ENCODE assay signal across 10 cellular contexts in the genomic region with DNA sequence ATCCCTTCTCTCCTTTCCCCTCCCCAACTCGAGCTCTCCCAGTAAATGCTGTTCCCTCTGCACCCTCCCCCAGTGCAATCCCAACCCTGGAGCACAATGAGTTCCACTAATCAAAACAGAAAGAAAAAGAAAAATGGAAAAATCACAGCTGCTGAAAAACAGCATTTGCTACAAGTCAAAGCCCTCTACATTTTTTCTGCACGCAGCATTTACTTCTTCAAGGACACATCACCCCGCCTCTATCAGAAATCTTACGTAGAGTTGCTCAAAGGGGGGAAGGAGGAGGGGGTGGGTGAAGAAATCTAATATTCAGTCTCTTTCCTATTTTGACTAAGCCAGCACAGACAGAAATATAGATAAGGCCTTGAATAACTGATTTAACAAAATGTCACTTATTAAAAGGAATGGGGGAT. TPM values are rescaled to one million over a fixed set of nuclear protein-coding genes. Genes with fewer than 3 reads are reported as not detected.
DNase-seq lines count a peak whose midpoint lies in the region; ATAC-seq and TF ChIP-seq lines count a peak whose summit lies in the region.
"Had no signal": no experiment of that assay in that cellular context is flagged by ENCODE, and none has a peak within 500 bp of the region (broad histone marks: within the 10 kb centered on the region; RNA-seq: fewer than 3 reads in every experiment).

No MANE protein-coding gene starts in this region.

- no peak overlapping the region for H3K23ac ChIP-seq in mesenchymal stem cell (ENCODE audit: low read length in 2 of 2)

- peak overlapping the region in 1 of 2 experiments; percentile 66 for H3K4me3 ChIP-seq in mesenchymal stem cell (ENCODE audit: insufficient read depth in 1 of 2, low read depth in 1 of 2, low read length in 2 of 2)
- H3K4me3 ChIP-seq in tibial artery = no peak overlapping the region
- H3K4me3 ChIP-seq in SJCRH30 = no peak overlapping the region
- H3K4me3 ChIP-seq in MG63 = no peak overlapping the region

- no peak overlapping the region for H3K14ac ChIP-seq in mesenchymal stem cell (ENCODE audit: low read length in 2 of 2)

- H3K4me2 ChIP-seq in mesenchymal stem cell (ENCODE audit: low read length, poor library complexity, severe bottlenecking) = peak overlapping the region; percentile 20

- no peak for DNase-seq in activated CD8-positive, alpha-beta T cell treated with anti-CD3 and anti-CD28 coated beads for 36 hours
- no peak for DNase-seq in activated CD8-positive, alpha-beta T cell treated with anti-CD3 and anti-CD28 coated beads, Interleukin-2, amount 10 ng/mL, durations not matched to agents 7 days and 5 days
- DNase-seq in dedifferentiated amniotic fluid mesenchymal stem cell (ENCODE audit: extremely low spot score) (peak; percentile 51), mesenchymal stem cell (peak; percentile 72), tibial artery (no peak), medulla oblongata (ENCODE audit: extremely low spot score) (no peak), SJCRH30 (no peak), MG63 (no peak)
- DNase-seq: amniotic stem cell; stimulated activated CD8-positive, alpha-beta memory T cell treated with anti-CD3 and anti-CD28 coated beads, Interleukin-4, amount 100 ng/mL, for 48 hours had no signal

- WGBS in mesenchymal stem cell = 27% methylated on average over 1 of the region's 4 CpGs

- peak overlapping the region; percentile 79 for H3K9ac ChIP-seq in mesenchymal stem cell (ENCODE audit: low read length)

- no peak overlapping the region for H2BK12ac ChIP-seq in mesenchymal stem cell (ENCODE audit: low read length in 2 of 2)

- peaks cover 49% of the 10 kb centered on the region for H3K4me1 Mint-ChIP-seq in activated CD8-positive, alpha-beta T cell treated with anti-CD3 and anti-CD28 coated beads for 36 hours (ENCODE audit: low read depth)
- peaks cover 17% of the 10 kb centered on the region for H3K4me1 Mint-ChIP-seq in activated CD8-positive, alpha-beta T cell treated with anti-CD3 and anti-CD28 coated beads, Interleukin-2, amount 10 ng/mL, durations not matched to agents 7 days and 5 days (ENCODE audit: low read depth)

- H3K4ac ChIP-seq in mesenchymal stem cell (ENCODE audit: low read depth in 1 of 2, low read length in 2 of 2) = no peak overlapping the region

- peak overlapping the region; percentile 80 for H2BK15ac ChIP-seq in mesenchymal stem cell (ENCODE audit: low read depth, poor library complexity, severe bottlenecking)

- H2AK5ac ChIP-seq in mesenchymal stem cell (ENCODE audit: low read length, severe bottlenecking) = no peak overlapping the region

- no peak overlapping the region for H2AFZ ChIP-seq in mesenchymal stem cell (ENCODE audit: low read depth, low read length)

- peak overlapping the region in 1 of 2 experiments; percentile 74 for H3K18ac ChIP-seq in mesenchymal stem cell (ENCODE audit: low read depth in 1 of 2, low read length in 2 of 2)

- H2BK120ac ChIP-seq in mesenchymal stem cell (ENCODE audit: low read depth, low read length) = no peak overlapping the region

- H3K27me3 ChIP-seq in mesenchymal stem cell (ENCODE audit: control insufficient read depth in 1 of 2, insufficient read depth in 1 of 2, low read length in 2 of 2) (no peaks in the 10 kb centered on the region), tibial artery (no peaks in the 10 kb centered on the region), SJCRH30 (no peaks in the 10 kb centered on the region), MG63 (no peaks in the 10 kb centered on the region)

- H3K79me1 ChIP-seq in mesenchymal stem cell (replicated peaks; ENCODE audit: low read length, poor library complexity, severe bottlenecking) = peaks cover 29% of the 10 kb centered on the region

- no peaks in the 10 kb centered on the region for H3K27me3 Mint-ChIP-seq in activated CD8-positive, alpha-beta T cell treated with anti-CD3 and anti-CD28 coated beads for 36 hours
- H3K27me3 Mint-ChIP-seq in activated CD8-positive, alpha-beta T cell treated with anti-CD3 and anti-CD28 coated beads, Interleukin-2, amount 10 ng/mL, durations not matched to agents 7 days and 5 days (ENCODE audit: low read depth) = no peaks in the 10 kb centered on the region

- peak overlapping the region; percentile 69 for H3K27ac Mint-ChIP-seq in activated CD8-positive, alpha-beta T cell treated with anti-CD3 and anti-CD28 coated beads for 36 hours
- no peak overlapping the region for H3K27ac Mint-ChIP-seq in activated CD8-positive, alpha-beta T cell treated with anti-CD3 and anti-CD28 coated beads, Interleukin-2, amount 10 ng/mL, durations not matched to agents 7 days and 5 days

- CTCF ChIA-PET in activated CD8-positive, alpha-beta T cell treated with anti-CD3 and anti-CD28 coated beads for 36 hours (lab: Charles Lee) = interaction anchor here (0.9 to 3.4 kb wide), 6 partner anchors 13 to 180 kb away, joined by 3 to 21 read pairs (median 4); no protein-coding TSS in a partner anchor
- CTCF ChIA-PET in activated CD8-positive, alpha-beta T cell treated with anti-CD3 and anti-CD28 coated beads, Interleukin-2, amount 10 ng/mL, durations not matched to agents 7 days and 5 days (lab: Charles Lee) = interaction anchor here (1.2 to 4.2 kb wide), 4 partner anchors 13 to 107 kb away, joined by 3 to 13 read pairs (median 4); no protein-coding TSS in a partner anchor

- H4K91ac ChIP-seq in mesenchymal stem cell (ENCODE audit: low read length) = no peak overlapping the region

- H3K9me3 Mint-ChIP-seq in activated CD8-positive, alpha-beta T cell treated with anti-CD3 and anti-CD28 coated beads for 36 hours = peaks cover 2% of the 10 kb centered on the region
- H3K9me3 Mint-ChIP-seq in activated CD8-positive, alpha-beta T cell treated with anti-CD3 and anti-CD28 coated beads, Interleukin-2, amount 10 ng/mL, durations not matched to agents 7 days and 5 days (ENCODE audit: insufficient read depth) = no peaks in the 10 kb centered on the region

- intact Hi-C loops in activated CD8-positive, alpha-beta T cell treated with anti-CD3 and anti-CD28 coated beads for 36 hours (cut with micrococcal nuclease) = no loop called here
- intact Hi-C loops in tibial artery (cut with DNase I; ENCODE audit: low total_unique reads) = loop anchor here (10.0 kb wide), 1 partner anchor 94 kb away; no protein-coding TSS in a partner anchor

- ATAC-seq in activated CD8-positive, alpha-beta T cell treated with anti-CD3 and anti-CD28 coated beads for 36 hours = peak; percentile 34
- ATAC-seq in activated CD8-positive, alpha-beta T cell treated with anti-CD3 and anti-CD28 coated beads, Interleukin-2, amount 10 ng/mL, durations not matched to agents 7 days and 5 days = no peak

- H3K9me3 ChIP-seq in mesenchymal stem cell (ENCODE audit: control insufficient read depth, low read length) (no peaks in the 10 kb centered on the region), tibial artery (no peaks in the 10 kb centered on the region), SJCRH30 (replicated peaks) (no peaks in the 10 kb centered on the region), MG63 (no peaks in the 10 kb centered on the region)

- H2BK5ac ChIP-seq in mesenchymal stem cell (ENCODE audit: low read depth, low read length, poor library complexity, severe bottlenecking) = no peak overlapping the region

- peaks cover 6% of the 10 kb centered on the region for H3K36me3 Mint-ChIP-seq in activated CD8-positive, alpha-beta T cell treated with anti-CD3 and anti-CD28 coated beads for 36 hours (ENCODE audit: low read depth)
- H3K36me3 Mint-ChIP-seq in activated CD8-positive, alpha-beta T cell treated with anti-CD3 and anti-CD28 coated beads, Interleukin-2, amount 10 ng/mL, durations not matched to agents 7 days and 5 days (ENCODE audit: low read depth) = peaks cover 22% of the 10 kb centered on the region

- peak overlapping the region; percentile 16 for H3K4me3 Mint-ChIP-seq in activated CD8-positive, alpha-beta T cell treated with anti-CD3 and anti-CD28 coated beads for 36 hours
- H3K4me3 Mint-ChIP-seq in activated CD8-positive, alpha-beta T cell treated with anti-CD3 and anti-CD28 coated beads, Interleukin-2, amount 10 ng/mL, durations not matched to agents 7 days and 5 days = no peak overlapping the region

- H3K27ac ChIP-seq in mesenchymal stem cell (ENCODE audit: low read length, poor library complexity, severe bottlenecking) (peak overlapping the region; percentile 34), tibial artery (peak overlapping the region; percentile 61 to 65), SJCRH30 (no peak overlapping the region)

- H3K36me3 ChIP-seq in mesenchymal stem cell (ENCODE audit: control insufficient read depth in 1 of 2, insufficient read depth in 2 of 2, low read depth in 1 of 2, low read length in 2 of 2) = peaks cover 2 to 5% of the 10 kb centered on the region in 2 experiments
- H3K36me3 ChIP-seq in tibial artery = no peaks in the 10 kb centered on the region
- H3K36me3 ChIP-seq in SJCRH30 = no peaks in the 10 kb centered on the region
- H3K36me3 ChIP-seq in MG63 = no peaks in the 10 kb centered on the region

- peak overlapping the region; percentile 45 for H4K8ac ChIP-seq in mesenchymal stem cell (ENCODE audit: low read length)

- POLR2A ChIA-PET in activated CD8-positive, alpha-beta T cell treated with anti-CD3 and anti-CD28 coated beads for 36 hours (lab: Charles Lee) = interaction anchor here (0.6 to 3.7 kb wide), 2 partner anchors 11 to 25 kb away, joined by 3 to 29 read pairs; partner anchors contain the start of gene TRERF1
- POLR2A ChIA-PET in activated CD8-positive, alpha-beta T cell treated with anti-CD3 and anti-CD28 coated beads, Interleukin-2, amount 10 ng/mL, durations not matched to agents 7 days and 5 days (lab: Charles Lee) = no interaction called here

- no peak for TF ChIP-seq CTCF in activated CD8-positive, alpha-beta T cell treated with anti-CD3 and anti-CD28 coated beads for 36 hours (IDR thresholded peaks at IDR 0.05)
- TF ChIP-seq CTCF in tibial artery (IDR thresholded peaks at IDR 0.05) = no peak

- H3K4me1 ChIP-seq in mesenchymal stem cell (ENCODE audit: control insufficient read depth, insufficient read depth, low read depth, low read length) (peaks cover 15% of the 10 kb centered on the region), tibial artery (peaks cover 0 to 22% (median 2%) of the 10 kb centered on the region in 4 donors), SJCRH30 (no peaks in the 10 kb centered on the region)

RNA-seq across cellular contexts. Expression of gene TRERF1, which starts 10.7 kb away (rescaled TPM):
- total RNA-seq in activated CD8-positive, alpha-beta T cell treated with anti-CD3 and anti-CD28 coated beads for 36 hours = 1 to 10 TPM; 6.5 to 6.9 TPM
- 10 to 100 TPM; 11.3 to 11.8 TPM for total RNA-seq in activated CD8-positive, alpha-beta T cell treated with anti-CD3 and anti-CD28 coated beads, Interleukin-2, amount 10 ng/mL, durations not matched to agents 7 days and 5 days
- polyA plus RNA-seq in mesenchymal stem cell (2013, experiment 1 of 2) = 8.3 TPM
- polyA plus RNA-seq in mesenchymal stem cell (2013, experiment 2 of 2) = 7.9 TPM
- total RNA-seq in SJCRH30 (2014; rRNA removed; shearing (Covaris generic)) = 1.3 and 1.5 TPM in 2 replicates
- total RNA-seq in MG63 (2014; rRNA removed; shearing (Covaris generic); ENCODE audit: low replicate concordance) = 2.1 TPM in 2 replicates

Comparison
In these comparisons a context has a peak if more than half of its experiments do, and no peak if none do; other contexts are left out.
1. DNase-seq: peak in dedifferentiated amniotic fluid mesenchymal stem cell (single experiment) and mesenchymal stem cell (single experiment); none in activated CD8-positive, alpha-beta T cell treated with anti-CD3 and anti-CD28 coated beads for 36 hours (single experiment), activated CD8-positive, alpha-beta T cell treated with anti-CD3 and anti-CD28 coated beads, Interleukin-2, amount 10 ng/mL, durations not matched to agents 7 days and 5 days (single experiment), tibial artery (0 of 2), medulla oblongata (single experiment), SJCRH30 (0 of 2) and MG63 (single experiment).